Comparison of ENCODE assay signal across 15 cellular contexts in genomic region chr6:18362058-18362561, GRCh38. TPM values are rescaled to one million over a fixed set of nuclear protein-coding genes. Genes with fewer than 3 reads are reported as not detected.
DNase-seq lines count a peak whose midpoint lies in the region; ATAC-seq, FAIRE-seq and TF ChIP-seq lines count a peak whose summit lies in the region.
"Had no signal": no experiment of that assay in that cellular context is flagged by ENCODE, and none has a peak within 500 bp of the region (broad histone marks: within the 10 kb centered on the region; RNA-seq: fewer than 3 reads in every experiment).

No MANE protein-coding gene starts in this region.

- peak; percentile 24 for DNase-seq in HTR-8/SVneo (ENCODE audit: insufficient read length, low spot score)
- peak; percentile 97 for DNase-seq in bronchial epithelial cell (ENCODE audit: low read depth)
- no peak for DNase-seq in right lobe of liver
- no peak for DNase-seq in activated T-cell treated with anti-CD3 and anti-CD28 coated beads, Interleukin-2, amount 50 U/mL, for 24 hours
- DNase-seq in testis, result no peak
- DNase-seq in stimulated activated CD4-positive, alpha-beta T cell treated with anti-CD3 and anti-CD28 coated beads, Interleukin-2, amount 100 ng/mL, for 48 hours, result no peak
- DNase-seq in activated T-cell treated with anti-CD3 and anti-CD28 coated beads for 4 hours, result no peak
- DNase-seq: AML-193; KBM-7; naive thymus-derived CD8-positive, alpha-beta T cell; stimulated activated CD4-positive, alpha-beta T cell treated with anti-CD3 and anti-CD28 coated beads, Interleukin-4, amount 100 ng/mL, for 4 hours; upper lobe of left lung had no signal

- H3K27ac ChIP-seq in 22Rv1 (peak overlapping the region; percentile 97), right lobe of liver (peak overlapping the region in 2 of 3 donors; percentile 30 to 43), testis (no peak overlapping the region)
- H3K27ac ChIP-seq: cardiac muscle cell, upper lobe of left lung had no signal

- intact Hi-C loops in right lobe of liver (cut with DNase I) (no loop called here), testis (cut with DNase I; ENCODE audit: low total_unique reads) (no loop called here)

- H3K4me3 ChIP-seq in bronchial epithelial cell (ENCODE audit: low read depth, low read length), result no peak overlapping the region
- H3K4me3 ChIP-seq in right lobe of liver, result no peak overlapping the region
- H3K4me3 ChIP-seq in testis, result no peak overlapping the region
- H3K4me3 ChIP-seq: cardiac muscle cell, GM12878, upper lobe of left lung had no signal

- H3K4me1 ChIP-seq in right lobe of liver (peaks cover 0 to 24% (median 11%) of the 10 kb centered on the region in 4 donors), testis (peaks cover 4% of the 10 kb centered on the region)

- ATAC-seq in right lobe of liver, result peak; percentile 61 to 82 (median 78)
- ATAC-seq: GM12878; naive thymus-derived CD8-positive, alpha-beta T cell had no signal

- H3K27ac Mint-ChIP-seq in activated T-cell treated with anti-CD3 and anti-CD28 coated beads, Interleukin-2, amount 50 U/mL, for 24 hours, result no peak overlapping the region
- H3K27ac Mint-ChIP-seq: naive thymus-derived CD8-positive, alpha-beta T cell had no signal

- H3K4me3 Mint-ChIP-seq in activated T-cell treated with anti-CD3 and anti-CD28 coated beads, Interleukin-2, amount 50 U/mL, for 24 hours, result no peak overlapping the region
- H3K4me3 Mint-ChIP-seq: naive thymus-derived CD8-positive, alpha-beta T cell had no signal

- no peaks in the 10 kb centered on the region for H3K27me3 ChIP-seq in bronchial epithelial cell (ENCODE audit: control insufficient read depth, insufficient read depth, low read length)
- no peaks in the 10 kb centered on the region for H3K27me3 ChIP-seq in right lobe of liver
- H3K27me3 ChIP-seq in testis, result no peaks in the 10 kb centered on the region
- H3K27me3 ChIP-seq: cardiac muscle cell, upper lobe of left lung had no signal

- TF ChIP-seq CTCF in 22Rv1 (IDR thresholded peaks at IDR 0.05), result no peak
- no peak for TF ChIP-seq CTCF in bronchial epithelial cell (IDR thresholded peaks at IDR 0.05; ENCODE audit: insufficient read depth, low read length, severe bottlenecking)
- TF ChIP-seq CTCF in right lobe of liver (IDR thresholded peaks at IDR 0.05), result no peak
- no peak for TF ChIP-seq CTCF in testis (IDR thresholded peaks at IDR 0.05)

- no peaks in the 10 kb centered on the region for H3K9me3 ChIP-seq in right lobe of liver
- no peaks in the 10 kb centered on the region for H3K9me3 ChIP-seq in testis
- H3K9me3 ChIP-seq: upper lobe of left lung had no signal

- TF ChIP-seq POLR2A in right lobe of liver (IDR thresholded peaks at IDR 0.05) (no peak), testis (IDR thresholded peaks at IDR 0.05) (no peak)

- no peaks in the 10 kb centered on the region for H3K36me3 Mint-ChIP-seq in activated T-cell treated with anti-CD3 and anti-CD28 coated beads, Interleukin-2, amount 50 U/mL, for 24 hours (ENCODE audit: low read depth)

- no peak for FAIRE-seq in HTR-8/SVneo (lab: Jason Lieb, UNC)
- FAIRE-seq in bronchial epithelial cell (lab: Jason Lieb, UNC), result no peak
- FAIRE-seq: GM12878 had no signal

- H3K9me3 Mint-ChIP-seq in activated T-cell treated with anti-CD3 and anti-CD28 coated beads, Interleukin-2, amount 50 U/mL, for 24 hours, result peaks cover 6% of the 10 kb centered on the region

- WGBS in right lobe of liver (ENCODE audit: insufficient coverage, low coverage, low lambda C conversion rate, missing lambda C conversion rate), result 38% methylated on average over 2 of the region's 2 CpGs
- 41 to 59% methylated on average over 2 of the region's 2 CpGs for WGBS in testis, 2 donors

- peaks cover 29% of the 10 kb centered on the region for H3K27me3 Mint-ChIP-seq in activated T-cell treated with anti-CD3 and anti-CD28 coated beads, Interleukin-2, amount 50 U/mL, for 24 hours

- H3K36me3 ChIP-seq in bronchial epithelial cell (ENCODE audit: control insufficient read depth, insufficient read depth, low read length), result no peaks in the 10 kb centered on the region
- no peaks in the 10 kb centered on the region for H3K36me3 ChIP-seq in right lobe of liver
- H3K36me3 ChIP-seq in testis (ENCODE audit: low read depth, missing control alignments), result no peaks in the 10 kb centered on the region
- H3K36me3 ChIP-seq: cardiac muscle cell, upper lobe of left lung had no signal

- no peaks in the 10 kb centered on the region for H3K4me1 Mint-ChIP-seq in activated T-cell treated with anti-CD3 and anti-CD28 coated beads, Interleukin-2, amount 50 U/mL, for 24 hours (ENCODE audit: low read depth)

RNA-seq across cellular contexts. Expression of gene RNF144B, which starts 25.0 kb away (rescaled TPM):
- total RNA-seq in bronchial epithelial cell, result 141 and 239 TPM in 2 replicates
- 10 to 100 TPM in 3 of 6 experiments, 1 to 10 TPM in 3; 7.6 to 19.1 (median 10.2) TPM for total RNA-seq in right lobe of liver
- total RNA-seq in testis, result 1 to 10 TPM; 6.1 TPM
- 6.3 TPM for polyA plus RNA-seq in testis (ENCODE audit: insufficient read depth, low read depth, low replicate concordance)

Comparison
In these comparisons a context has a peak if more than half of its experiments do, and no peak if none do; other contexts are left out.
1. H3K27ac ChIP-seq: peak in 22Rv1 (single experiment) and right lobe of liver (2 of 3); none in testis (0 of 2).
2. DNase-seq: peak in HTR-8/SVneo (single experiment) and bronchial epithelial cell (single experiment); none in right lobe of liver (0 of 3), activated T-cell treated with anti-CD3 and anti-CD28 coated beads, Interleukin-2, amount 50 U/mL, for 24 hours (single experiment), testis (single experiment), stimulated activated CD4-positive, alpha-beta T cell treated with anti-CD3 and anti-CD28 coated beads, Interleukin-2, amount 100 ng/mL, for 48 hours (0 of 2) and activated T-cell treated with anti-CD3 and anti-CD28 coated beads for 4 hours (single experiment).